ENCODE assay signal across 17 cellular contexts in the genomic region with DNA sequence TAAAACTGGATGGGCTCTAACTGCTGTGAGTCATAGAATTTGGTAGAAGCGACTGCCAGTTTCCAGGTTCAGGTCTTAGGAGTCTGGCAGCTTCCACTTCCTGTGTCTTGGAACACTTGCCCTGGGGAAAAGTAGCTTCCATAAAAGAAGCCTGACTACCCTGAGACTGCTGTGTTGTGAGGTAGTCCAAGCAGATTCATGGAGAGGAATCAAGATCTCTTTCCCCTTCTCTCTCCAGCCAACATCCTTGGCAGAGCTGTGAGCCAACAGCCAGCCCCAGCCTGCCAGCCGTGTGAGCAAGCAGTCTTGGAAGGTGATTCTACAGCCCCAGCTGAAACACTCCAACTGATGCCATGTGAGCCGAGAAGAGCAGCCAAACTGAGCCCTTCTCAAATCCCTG. TPM values are rescaled to one million over a fixed set of nuclear protein-coding genes. Genes with fewer than 3 reads are reported as not detected.
A peak's percentile ranks its signal among the peaks of the same experiment; 100 is the strongest.
DNase-seq lines count a peak whose midpoint lies in the region; ATAC-seq, FAIRE-seq and TF ChIP-seq lines count a peak whose summit lies in the region.
"Had no signal": no experiment of that assay in that cellular context is flagged by ENCODE, and none has a peak within 500 bp of the region (broad histone marks: within the 10 kb centered on the region; RNA-seq: fewer than 3 reads in every experiment).

No MANE protein-coding gene starts in this region.

- H4K20me1 ChIP-seq in GM23248 (ENCODE audit: insufficient read depth) (no peaks in the 10 kb centered on the region), hepatocyte (ENCODE audit: insufficient read depth, poor library complexity, severe bottlenecking) (no peaks in the 10 kb centered on the region)

- H3K27me3 ChIP-seq in GM23248 (replicated peaks; ENCODE audit: insufficient read depth), result no peaks in the 10 kb centered on the region
- no peaks in the 10 kb centered on the region for H3K27me3 ChIP-seq in sigmoid colon
- H3K27me3 ChIP-seq in small intestine (ENCODE audit: control insufficient read depth in 2 of 2, insufficient read depth in 2 of 2, low read length in 2 of 2), result no peaks in the 10 kb centered on the region
- H3K27me3 ChIP-seq in hepatocyte, result no peaks in the 10 kb centered on the region
- H3K27me3 ChIP-seq: colonic mucosa, stomach had no signal

- no peaks in the 10 kb centered on the region for H3K9me3 ChIP-seq in GM23248 (ENCODE audit: low read depth)
- no peaks in the 10 kb centered on the region for H3K9me3 ChIP-seq in sigmoid colon
- H3K9me3 ChIP-seq in small intestine (ENCODE audit: control insufficient read depth, low read depth), result no peaks in the 10 kb centered on the region
- no peaks in the 10 kb centered on the region for H3K9me3 ChIP-seq in hepatocyte (ENCODE audit: low read depth)
- H3K9me3 ChIP-seq: colonic mucosa, stomach had no signal

- TF ChIP-seq CTCF in sigmoid colon (IDR thresholded peaks at IDR 0.05), result no peak
- no peak for TF ChIP-seq CTCF in hepatocyte (IDR thresholded peaks at IDR 0.05; ENCODE audit: poor library complexity)

- H3K4me2 ChIP-seq in GM23248 (ENCODE audit: unreplicated experiment) (peak overlapping the region; percentile 22), hepatocyte (no peak overlapping the region)

- no peak for FAIRE-seq in small intestine (lab: Jason Lieb, UNC)

- peak overlapping the region; percentile 49 for H2AFZ ChIP-seq in GM23248
- no peak overlapping the region for H2AFZ ChIP-seq in hepatocyte

- no peak for TF ChIP-seq EP300 in sigmoid colon (IDR thresholded peaks at IDR 0.05)

- intact Hi-C loops in sigmoid colon (cut with DNase I), result no loop called here

- H3K27ac ChIP-seq in GM23248 (no peak overlapping the region), sigmoid colon (peak overlapping the region in 3 of 4 donors; percentile 34 to 60 (median 59)), small intestine (ENCODE audit: low read depth in 1 of 2, low read length in 1 of 2) (no peak overlapping the region), hepatocyte (no peak overlapping the region)
- H3K27ac ChIP-seq: colonic mucosa, stomach had no signal

- ATAC-seq in SK-N-SH treated with all-trans-retinoic acid at 6 μM for 48 hours (peak; percentile 72), GM18517 (IDR thresholded peaks at IDR 0.05; ENCODE audit: unreplicated experiment) (no peak)

- WGBS in GM23248 (ENCODE audit: low coverage in 1 of 2, low lambda C conversion rate in 2 of 2, missing lambda C conversion rate in 2 of 2), 2 experiments, result 4 to 18% methylated on average over 3 of the region's 3 CpGs
- 77 to 81% methylated on average over 3 of the region's 3 CpGs for WGBS in sigmoid colon, 2 donors
- 65 to 79% (median 73%) methylated on average over 3 of the region's 3 CpGs for WGBS in small intestine, 3 donors
- WGBS in hepatocyte (ENCODE audit: low lambda C conversion rate, missing lambda C conversion rate), result 53% methylated on average over 3 of the region's 3 CpGs

- H3K9me2 ChIP-seq in GM23248 (ENCODE audit: insufficient read depth) (no peaks in the 10 kb centered on the region), hepatocyte (replicated peaks; ENCODE audit: insufficient read depth) (no peaks in the 10 kb centered on the region)

- no peak for TF ChIP-seq POLR2A in sigmoid colon (IDR thresholded peaks at IDR 0.05)

- H3F3A ChIP-seq in GM23248 (ENCODE audit: insufficient read depth), result peaks cover 9% of the 10 kb centered on the region; the same call in 1 of the 2 replicates

- H3K79me2 ChIP-seq in GM23248 (ENCODE audit: insufficient read depth) (no peaks in the 10 kb centered on the region), hepatocyte (no peaks in the 10 kb centered on the region)

- H3K4me3 ChIP-seq in GM23248 (no peak overlapping the region), sigmoid colon (no peak overlapping the region), small intestine (ENCODE audit: low read depth in 1 of 2, low read length in 2 of 2) (no peak overlapping the region), hepatocyte (no peak overlapping the region)
- H3K4me3 ChIP-seq: colonic mucosa, stomach had no signal

- H3K4me1 ChIP-seq in GM23248 (ENCODE audit: insufficient read depth) (peaks cover 17% of the 10 kb centered on the region), sigmoid colon (peaks cover 0 to 13% (median 5%) of the 10 kb centered on the region in 4 donors), small intestine (ENCODE audit: control insufficient read depth in 2 of 2, insufficient read depth in 1 of 2, low read depth in 1 of 2, low read length in 1 of 2) (no peaks in the 10 kb centered on the region), hepatocyte (ENCODE audit: insufficient read depth) (no peaks in the 10 kb centered on the region)
- H3K4me1 ChIP-seq: colonic mucosa had no signal

- H3K9ac ChIP-seq in GM23248, result no peak overlapping the region

- H3K36me3 ChIP-seq in GM23248 (ENCODE audit: low read depth), result no peaks in the 10 kb centered on the region
- no peaks in the 10 kb centered on the region for H3K36me3 ChIP-seq in sigmoid colon
- H3K36me3 ChIP-seq in small intestine (ENCODE audit: control insufficient read depth in 2 of 2, insufficient read depth in 2 of 2, low read length in 2 of 2), result no peaks in the 10 kb centered on the region
- no peaks in the 10 kb centered on the region for H3K36me3 ChIP-seq in hepatocyte (replicated peaks; ENCODE audit: insufficient read depth, low read depth)
- H3K36me3 ChIP-seq: colonic mucosa, stomach had no signal

- peak; percentile 87 for DNase-seq in GM23248
- DNase-seq in globus pallidus (ENCODE audit: low spot score), result peak; percentile 63
- no peak for DNase-seq in sigmoid colon
- DNase-seq in small intestine, result no peak
- DNase-seq in hepatocyte (ENCODE audit: low spot score), result no peak
- DNase-seq in activated CD8-positive, alpha-beta memory T cell treated with anti-CD3 and anti-CD28 coated beads, Interleukin-2, amount 50 U/mL, for 48 hours, result no peak
- DNase-seq: activated CD4-positive, alpha-beta memory T cell treated with anti-CD3 and anti-CD28 coated beads, Interleukin-2, amount 10 ng/mL, durations not matched to agents 7 days and 5 days; activated gamma-delta T cell treated with Interleukin-2 at 50 U/mL for 16 hours; colonic mucosa; NCI-H1694; stomach; T-helper 2 cell had no signal

- in situ Hi-C loops in GM23248 (cut with MboI), result no loop called here

TF ChIP-seq in SK-N-SH treated with all-trans-retinoic acid at 6 μM for 48 hours, 23 proteins besides CTCF, POLR2A, EP300 and RAD21:
- TF ChIP-seq CREB5 (CRISPR knock-in tag; IDR thresholded peaks at IDR 0.05; ENCODE audit: low read depth) (no peak), ESRRG (CRISPR knock-in tag; IDR thresholded peaks at IDR 0.05) (no peak)
- TF ChIP-seq, protein P1, sequence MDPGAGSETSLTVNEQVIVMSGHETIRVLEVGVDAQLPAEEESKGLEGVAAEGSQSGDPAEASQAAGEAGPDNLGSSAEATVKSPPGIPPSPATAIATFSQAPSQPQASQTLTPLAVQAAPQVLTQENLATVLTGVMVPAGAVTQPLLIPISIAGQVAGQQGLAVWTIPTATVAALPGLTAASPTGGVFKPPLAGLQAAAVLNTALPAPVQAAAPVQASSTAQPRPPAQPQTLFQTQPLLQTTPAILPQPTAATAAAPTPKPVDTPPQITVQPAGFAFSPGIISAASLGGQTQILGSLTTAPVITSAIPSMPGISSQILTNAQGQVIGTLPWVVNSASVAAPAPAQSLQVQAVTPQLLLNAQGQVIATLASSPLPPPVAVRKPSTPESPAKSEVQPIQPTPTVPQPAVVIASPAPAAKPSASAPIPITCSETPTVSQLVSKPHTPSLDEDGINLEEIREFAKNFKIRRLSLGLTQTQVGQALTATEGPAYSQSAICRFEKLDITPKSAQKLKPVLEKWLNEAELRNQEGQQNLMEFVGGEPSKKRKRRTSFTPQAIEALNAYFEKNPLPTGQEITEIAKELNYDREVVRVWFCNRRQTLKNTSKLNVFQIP (CRISPR knock-in tag; IDR thresholded peaks at IDR 0.05; ENCODE audit: borderline replicate concordance, low read depth), result no peak

RNA-seq across cellular contexts. Expression of gene SLC20A1, which starts 33.7 kb away (rescaled TPM):
- 135 and 153 TPM in 2 replicates for total RNA-seq in GM23248 (2014; rRNA removed; shearing (Covaris generic))
- polyA plus RNA-seq in GM23248 (2016; fragmentation: Nextera tagmentation; extraction: Ambion mirVana) (191 and 193 TPM in 2 replicates), sigmoid colon (10 to 100 TPM; 18.0 to 34.9 (median 31.0) TPM), small intestine (10 to 100 TPM; 14.8 to 26.7 (median 24.6) TPM), hepatocyte (63.6 and 66.7 TPM in 2 replicates)
- total RNA-seq in sigmoid colon (10 to 100 TPM; 11.4 to 25.1 (median 14.3) TPM), hepatocyte (106 and 135 TPM in 2 replicates)

RNA-seq across cellular contexts. Expression of gene NT5DC4, which starts 41.3 kb away (rescaled TPM):
- total RNA-seq in GM23248 (2014; rRNA removed; shearing (Covaris generic)), result not detected in 2 replicates
- polyA plus RNA-seq in GM23248 (2016; fragmentation: Nextera tagmentation; extraction: Ambion mirVana) (not detected in 2 replicates), sigmoid colon (under 1 TPM in 1 of 3 donors, not detected in 2; 0.89 TPM), small intestine (under 1 TPM in 1 of 3 donors, not detected in 2; 0.04 TPM), hepatocyte (0.79 and 2.3 TPM in 2 replicates)
- total RNA-seq in sigmoid colon (not detected), hepatocyte (1.2 and 2.7 TPM in 2 replicates)
- total RNA-seq: activated CD4-positive, alpha-beta memory T cell treated with anti-CD3 and anti-CD28 coated beads, Interleukin-2, amount 10 ng/mL, durations not matched to agents 7 days and 5 days; colonic mucosa; H4; posterior vena cava; stomach had no signal
- polyA plus RNA-seq: liver, stomach had no signal

Comparison
In these comparisons a context has a peak if more than half of its experiments do, and no peak if none do; other contexts are left out.
1. DNase-seq: peak in GM23248 (single experiment) and globus pallidus (single experiment); none in sigmoid colon (single experiment), small intestine (single experiment), hepatocyte (single experiment) and activated CD8-positive, alpha-beta memory T cell treated with anti-CD3 and anti-CD28 coated beads, Interleukin-2, amount 50 U/mL, for 48 hours (single experiment).
2. H3K27ac ChIP-seq: peak in sigmoid colon (3 of 4); none in GM23248 (single experiment), small intestine (0 of 2) and hepatocyte (single experiment).